Comparison of ENCODE assay signal across 34 cellular contexts in genomic region chr13:83003185-83003584, GRCh38.
"Had no signal": no experiment of that assay in that cellular context is flagged by ENCODE, and none has a peak within 500 bp of the region (broad histone marks: within the 10 kb centered on the region; RNA-seq: fewer than 3 reads in every experiment).

No MANE protein-coding gene starts in this region.

- H3K4me3 ChIP-seq: adrenal gland, ascending aorta, body of pancreas, breast epithelium, cardiac muscle cell had no signal

- H3K36me3 ChIP-seq: adrenal gland, ascending aorta, brain microvascular endothelial cell, breast epithelium, cardiac muscle cell had no signal

- H3K9me3 ChIP-seq: adrenal gland, ascending aorta, body of pancreas, breast epithelium had no signal

- H3K27ac ChIP-seq: adrenal gland, ascending aorta, body of pancreas, brain microvascular endothelial cell, breast epithelium had no signal

- DNase-seq: activated effector memory CD4-positive, alpha-beta T cell treated with anti-CD3 and anti-CD28 coated beads, Interleukin-2, amount 50 U/mL, for 16 hours; activated effector memory CD4-positive, alpha-beta T cell treated with Interleukin-2 at 50 U/mL for 16 hours; activated gamma-delta T cell; activated gamma-delta T cell treated with Interleukin-2 at 50 U/mL for 16 hours; activated naive CD4-positive, alpha-beta T cell; activated naive CD4-positive, alpha-beta T cell treated with anti-CD3 and anti-CD28 coated beads for 36 hours; activated naive CD4-positive, alpha-beta T cell treated with anti-CD3 and anti-CD28 coated beads, Interleukin-2, amount 10 ng/mL, durations not matched to agents 7 days and 5 days; activated naive CD4-positive, alpha-beta T cell treated with anti-CD3 and anti-CD28 coated beads, Interleukin-2, amount 50 U/mL, for 16 hours; activated naive CD4-positive, alpha-beta T cell treated with Interleukin-2 at 50 U/mL for 16 hours; activated naive CD8-positive, alpha-beta T cell treated with anti-CD3 and anti-CD28 coated beads for 36 hours; activated naive CD8-positive, alpha-beta T cell treated with anti-CD3 and anti-CD28 coated beads, Interleukin-2, amount 10 ng/mL, durations not matched to agents 7 days and 5 days; activated naive CD8-positive, alpha-beta T cell treated with anti-CD3 and anti-CD28 coated beads, Interleukin-2, amount 50 U/mL, for 24 hours; activated T-cell treated with anti-CD3 and anti-CD28 coated beads, Interleukin-2, amount 50 U/mL, for 1 hour; activated T-cell treated with anti-CD3 and anti-CD28 coated beads, Interleukin-2, amount 50 U/mL, for 24 hours; activated T-cell treated with anti-CD3 and anti-CD28 coated beads, Interleukin-2, amount 50 U/mL, for 4 hours; activated T-cell treated with anti-CD3 and anti-CD28 coated beads, Interleukin-2, amount 50 U/mL, for 48 hours; activated T-cell treated with anti-CD3 and anti-CD28 coated beads, Interleukin-2, amount 50 U/mL, for 72 hours; adrenal gland; amniotic stem cell; amygdala; anterior cingulate cortex; aorta; body of pancreas; brain microvascular endothelial cell; caudate nucleus; central memory CD4-positive, alpha-beta T cell; cerebellar nuclear complex had no signal

- FAIRE-seq: astrocyte, bronchial epithelial cell had no signal

- ATAC-seq: activated naive CD4-positive, alpha-beta T cell treated with anti-CD3 and anti-CD28 coated beads, Interleukin-2, amount 50 U/mL, for 72 hours; activated naive CD8-positive, alpha-beta T cell treated with anti-CD3 and anti-CD28 coated beads, Interleukin-2, amount 50 U/mL, for 24 hours; activated T-cell treated with anti-CD3 and anti-CD28 coated beads, Interleukin-2, amount 50 U/mL, for 4 hours; activated T-cell treated with anti-CD3 and anti-CD28 coated beads, Interleukin-2, amount 50 U/mL, for 72 hours; activated T-helper 17 cell treated with anti-CD3 and anti-CD28 coated beads, Interleukin-2, amount 50 U/mL, for 72 hours; body of pancreas had no signal

- H3K27me3 ChIP-seq: adrenal gland, ascending aorta, body of pancreas, brain microvascular endothelial cell, breast epithelium, cardiac muscle cell had no signal

- H3K4me1 ChIP-seq: adrenal gland, ascending aorta, body of pancreas, breast epithelium had no signal
